Comparison of ENCODE assay signal across 30 cellular contexts in the genomic region with DNA sequence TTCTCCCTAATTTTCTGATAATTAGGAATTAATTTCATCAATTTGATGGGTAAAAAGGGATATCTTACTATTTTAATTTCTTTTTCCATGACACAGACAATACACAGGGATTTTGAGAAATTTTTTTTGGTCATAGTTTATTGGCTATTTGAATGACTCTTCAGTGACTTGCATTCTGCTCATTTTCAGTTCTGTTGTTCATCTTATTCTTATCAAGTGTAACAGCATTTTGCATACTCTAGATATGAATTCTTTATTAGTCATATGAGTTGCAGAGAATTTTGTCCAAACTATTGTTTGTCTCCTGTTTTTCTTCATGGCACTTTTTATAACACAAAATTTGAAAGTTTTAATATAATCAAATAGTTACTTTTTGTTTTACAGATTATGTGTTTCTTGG. TPM values are rescaled to one million over a fixed set of nuclear protein-coding genes. Genes with fewer than 3 reads are reported as not detected.
DNase-seq lines count a peak whose midpoint lies in the region; ATAC-seq, FAIRE-seq and TF ChIP-seq lines count a peak whose summit lies in the region.
"Had no signal": no experiment of that assay in that cellular context is flagged by ENCODE, and none has a peak within 500 bp of the region (broad histone marks: within the 10 kb centered on the region; RNA-seq: fewer than 3 reads in every experiment).

No MANE protein-coding gene starts in this region.

- peak; percentile 34 to 62 for ATAC-seq in activated naive CD4-positive, alpha-beta T cell treated with anti-CD3 and anti-CD28 coated beads, Interleukin-2, amount 50 U/mL, for 72 hours
- ATAC-seq in PC-3: no peak
- 0 out of 3 replicates have a peak, but pooled peaks have one; percentile 16 for ATAC-seq in K562
- no peak for ATAC-seq in HG02981 (IDR thresholded peaks at IDR 0.05; ENCODE audit: unreplicated experiment)
- no peak for ATAC-seq in sciatic nerve
- ATAC-seq: effector memory CD8-positive, alpha-beta T cell; HepG2; left cardiac atrium; right cardiac atrium; stimulated activated memory B cell treated with anti-CD40 and anti-IgM and Interleukin-4, amounts not matched to agents 10 μg/mL and 1 μg/mL and 100 μg/mL, for 72 hours had no signal

- no peaks in the 10 kb centered on the region for H3K9me1 ChIP-seq in K562 (ENCODE audit: control insufficient read depth, insufficient read depth, low read length)

- DNase-seq in activated naive CD4-positive, alpha-beta T cell treated with anti-CD3 and anti-CD28 coated beads, Interleukin-2, amount 50 U/mL, for 72 hours (ENCODE audit: low spot score in 2 of 2): no peak
- DNase-seq in activated naive CD4-positive, alpha-beta T cell treated with anti-CD3 and anti-CD28 coated beads for 36 hours: no peak
- DNase-seq in PC-3: peak; percentile 27
- peak in 3 of 4 experiments; percentile 19 to 24 (median 20) for DNase-seq in K562 (ENCODE audit: extremely low read depth in 1 of 4, low spot score in 3 of 4)
- no peak for DNase-seq in DMS 273 (lab: John Stamatoyannopoulos, UW; ENCODE audit: unreplicated experiment)
- DNase-seq in sciatic nerve (ENCODE audit: low spot score): no peak
- no peak for DNase-seq in HT-29 (ENCODE audit: low spot score)
- DNase-seq: activated CD4-positive, alpha-beta T cell treated with anti-CD3 and anti-CD28 coated beads, Interleukin-2, amount 10 ng/mL, durations not matched to agents 24 days and 14 days; activated naive CD8-positive, alpha-beta T cell treated with anti-CD3 and anti-CD28 coated beads for 36 hours; COR-L47; cortex of kidney; effector memory CD8-positive, alpha-beta T cell; left cardiac atrium; NCI-H146; NCI-H510A; posterior cingulate gyrus; right cardiac atrium; stimulated activated CD4-positive, alpha-beta T cell treated with anti-CD3 and anti-CD28 coated beads, Interleukin-4, amount 100 ng/mL, for 24 hours had no signal

- no peaks in the 10 kb centered on the region for H3F3A ChIP-seq in PC-3 (ENCODE audit: low read length, unreplicated experiment)

- H3K4me3 Mint-ChIP-seq in activated naive CD4-positive, alpha-beta T cell treated with anti-CD3 and anti-CD28 coated beads for 36 hours: no peak overlapping the region
- H3K4me3 Mint-ChIP-seq: activated CD4-positive, alpha-beta T cell treated with anti-CD3 and anti-CD28 coated beads, Interleukin-2, amount 10 ng/mL, durations not matched to agents 24 days and 14 days; activated naive CD8-positive, alpha-beta T cell treated with anti-CD3 and anti-CD28 coated beads for 36 hours; activated T-helper 1 cell treated with anti-CD3 and anti-CD28 coated beads, Interleukin-12 subunit alpha, Interleukin-12 subunit beta, Interleukin-2, Interleukin-4 antibody, amounts not matched to agents 30 ng/mL and 10 ng/mL and 1 ng/mL, durations not matched to agents 14 hours and 24 hours and 36 hours; memory B cell; neural progenitor cell; stimulated activated memory B cell treated with anti-CD40 and anti-IgM and Interleukin-4, amounts not matched to agents 10 μg/mL and 1 μg/mL and 100 μg/mL, for 72 hours had no signal

- no peaks in the 10 kb centered on the region for H3K9me3 ChIP-seq in PC-3 (ENCODE audit: low read length)
- no peaks in the 10 kb centered on the region for H3K9me3 ChIP-seq in K562 (replicated peaks; ENCODE audit: control insufficient read depth, insufficient read depth, low read depth, low read length)
- H3K9me3 ChIP-seq: ascending aorta had no signal

- FAIRE-seq in K562 (lab: Jason Lieb, UNC): no peak
- FAIRE-seq: GM12892, H1, HepG2, TTC549 had no signal

- peaks cover 77% of the 10 kb centered on the region for H3K4me1 Mint-ChIP-seq in activated naive CD4-positive, alpha-beta T cell treated with anti-CD3 and anti-CD28 coated beads for 36 hours (ENCODE audit: low read depth)
- H3K4me1 Mint-ChIP-seq: neural progenitor cell had no signal

- H3K36me3 ChIP-seq in PC-3 (ENCODE audit: low read depth, low read length): no peaks in the 10 kb centered on the region
- no peaks in the 10 kb centered on the region for H3K36me3 ChIP-seq in K562 (ENCODE audit: control insufficient read depth, insufficient read depth, low read length)
- H3K36me3 ChIP-seq: ascending aorta, neural progenitor cell had no signal

- H3K27ac Mint-ChIP-seq in activated naive CD4-positive, alpha-beta T cell treated with anti-CD3 and anti-CD28 coated beads, Interleukin-2, amount 50 U/mL, for 72 hours: no peak overlapping the region
- H3K27ac Mint-ChIP-seq in activated naive CD4-positive, alpha-beta T cell treated with anti-CD3 and anti-CD28 coated beads for 36 hours: no peak overlapping the region
- H3K27ac Mint-ChIP-seq: activated CD4-positive, alpha-beta T cell treated with anti-CD3 and anti-CD28 coated beads, Interleukin-2, amount 10 ng/mL, durations not matched to agents 24 days and 14 days; activated naive CD8-positive, alpha-beta T cell treated with anti-CD3 and anti-CD28 coated beads for 36 hours; activated T-helper 1 cell treated with anti-CD3 and anti-CD28 coated beads, Interleukin-12 subunit alpha, Interleukin-12 subunit beta, Interleukin-2, Interleukin-4 antibody, amounts not matched to agents 30 ng/mL and 10 ng/mL and 1 ng/mL, durations not matched to agents 14 hours and 24 hours and 36 hours; memory B cell; neural progenitor cell; stimulated activated memory B cell treated with anti-CD40 and anti-IgM and Interleukin-4, amounts not matched to agents 10 μg/mL and 1 μg/mL and 100 μg/mL, for 72 hours had no signal

- intact Hi-C loops in activated naive CD4-positive, alpha-beta T cell treated with anti-CD3 and anti-CD28 coated beads for 36 hours (cut with micrococcal nuclease): loop anchor here (1.0 kb wide), 1 partner anchor 9 kb away; no protein-coding TSS in a partner anchor
- intact Hi-C loops in PC-3 (cut with micrococcal nuclease) (no loop called here), K562 (cut with micrococcal nuclease) (no loop called here), sciatic nerve (cut with DNase I) (no loop called here)

- H3K27ac ChIP-seq in PC-3 (ENCODE audit: low read length) (no peak overlapping the region), K562 (ENCODE audit: extremely low read depth, low read depth, low read length) (peak overlapping the region; percentile 1; the same call in 1 of the 3 replicates)
- H3K27ac ChIP-seq: ascending aorta; BLaER1 treated with 17β-estradiol and CSF1 and Interleukin-3, amounts not matched to agents 10 nM and 100 nM; hepatocyte; neural progenitor cell had no signal

- H4K20me1 ChIP-seq in PC-3 (ENCODE audit: low read length) (peaks cover 29% of the 10 kb centered on the region), K562 (replicated peaks; ENCODE audit: control insufficient read depth, insufficient read depth, low read length) (no peaks in the 10 kb centered on the region)

- TF ChIP-seq CTCF in PC-3 (conservative IDR thresholded peaks at IDR 0.05; ENCODE audit: low read depth, low read length) (no peak), K562 (IDR thresholded peaks at IDR 0.05 in 2 of 3, conservative IDR thresholded peaks at IDR 0.05 in 1 of 3; ENCODE audit: insufficient read depth in 2 of 3, low read depth in 1 of 3, low read length in 3 of 3) (no peak)

- H3K4me1 ChIP-seq in PC-3 (ENCODE audit: insufficient read depth, low read length) (peaks cover 25% of the 10 kb centered on the region), K562 (replicated peaks in 1 of 2; ENCODE audit: control insufficient read depth in 2 of 2, insufficient read depth in 2 of 2, low read length in 2 of 2) (peaks cover 0 to 5% of the 10 kb centered on the region in 2 experiments; a peak in 2 of 5 replicates)

- H3K27me3 ChIP-seq in PC-3 (ENCODE audit: low read length) (no peaks in the 10 kb centered on the region), K562 (ENCODE audit: control insufficient read depth in 2 of 2, insufficient read depth in 2 of 2, low read length in 2 of 2) (no peaks in the 10 kb centered on the region)
- H3K27me3 ChIP-seq: ascending aorta; BLaER1 treated with 17β-estradiol and CSF1 and Interleukin-3, amounts not matched to agents 10 nM and 100 nM; hepatocyte; neural progenitor cell had no signal

- H3K9me2 ChIP-seq in PC-3 (replicated peaks; ENCODE audit: low read length): no peaks in the 10 kb centered on the region

- POLR2A ChIA-PET in PC-3 (lab: Charles Lee; ENCODE audit: unreplicated experiment) (no interaction called here), K562 (lab: Yijun Ruan, JAX) (interaction anchor here (0.9 kb wide), 1 partner anchor 14 kb away, joined by 3 read pairs; no protein-coding TSS in a partner anchor)

- CTCF ChIA-PET in activated naive CD4-positive, alpha-beta T cell treated with anti-CD3 and anti-CD28 coated beads for 36 hours (lab: Charles Lee): no interaction called here
- CTCF ChIA-PET in PC-3 (lab: Charles Lee) (no interaction called here), K562 (lab: Yijun Ruan, JAX; ENCODE audit: low intra/inter-chr PET ratio) (no interaction called here)

- H3K9ac ChIP-seq in PC-3 (ENCODE audit: low read length) (no peak overlapping the region), K562 (ENCODE audit: insufficient read depth in 1 of 2, low read depth in 2 of 2, low read length in 2 of 2) (no peak overlapping the region)
- H3K9ac ChIP-seq: BLaER1 treated with 17β-estradiol and CSF1 and Interleukin-3, amounts not matched to agents 10 nM and 100 nM; neural progenitor cell had no signal

- peaks cover 0 to 5% of the 10 kb centered on the region in 2 donors for H3K9me3 Mint-ChIP-seq in activated naive CD4-positive, alpha-beta T cell treated with anti-CD3 and anti-CD28 coated beads, Interleukin-2, amount 50 U/mL, for 72 hours
- peaks cover 4% of the 10 kb centered on the region for H3K9me3 Mint-ChIP-seq in activated naive CD4-positive, alpha-beta T cell treated with anti-CD3 and anti-CD28 coated beads for 36 hours
- H3K9me3 Mint-ChIP-seq: activated CD4-positive, alpha-beta T cell treated with anti-CD3 and anti-CD28 coated beads, Interleukin-2, amount 10 ng/mL, durations not matched to agents 24 days and 14 days; effector memory CD8-positive, alpha-beta T cell; memory B cell; stimulated activated memory B cell treated with anti-CD40 and anti-IgM and Interleukin-4, amounts not matched to agents 10 μg/mL and 1 μg/mL and 100 μg/mL, for 72 hours had no signal

- TF ChIP-seq RAD21 in K562 (CRISPR knock-in tag; conservative IDR thresholded peaks at IDR 0.05 in 1 of 2, IDR thresholded peaks at IDR 0.05 in 1 of 2): no peak

- H2AFZ ChIP-seq in PC-3 (ENCODE audit: low read length) (no peak overlapping the region), K562 (ENCODE audit: low read depth, low read length) (no peak overlapping the region)
- H2AFZ ChIP-seq: hepatocyte, neural progenitor cell had no signal

- BruUV-seq in PC-3 (replicated peaks; lab: Mats Ljungman, UMichigan) (no TSS peak), K562 (replicated peaks; lab: Mats Ljungman, UMichigan) (no TSS peak)

- H3K4me2 ChIP-seq in PC-3 (ENCODE audit: low read length) (0 out of 2 replicates have a peak overlapping the region, but pooled peaks have one; percentile 13), K562 (ENCODE audit: insufficient read depth, low read length) (no peak overlapping the region)
- H3K4me2 ChIP-seq: hepatocyte, neural progenitor cell had no signal

- H3K4me3 ChIP-seq in PC-3 (ENCODE audit: low read length): no peak overlapping the region
- no peak overlapping the region for H3K4me3 ChIP-seq in K562
- H3K4me3 ChIP-seq: ascending aorta; BLaER1 treated with 17β-estradiol and CSF1 and Interleukin-3, amounts not matched to agents 10 nM and 100 nM; hepatocyte; neural progenitor cell had no signal

- H3K79me2 ChIP-seq in PC-3 (ENCODE audit: low read length) (peaks cover 99% of the 10 kb centered on the region), K562 (ENCODE audit: control insufficient read depth, insufficient read depth, low read length) (peaks cover 100% of the 10 kb centered on the region)

- no peak for TF ChIP-seq POLR2A in K562 (conservative IDR thresholded peaks at IDR 0.05)

- H3K36me3 Mint-ChIP-seq in activated naive CD4-positive, alpha-beta T cell treated with anti-CD3 and anti-CD28 coated beads, Interleukin-2, amount 50 U/mL, for 72 hours: peaks cover 0 to 10% of the 10 kb centered on the region in 2 donors
- peaks cover 4% of the 10 kb centered on the region for H3K36me3 Mint-ChIP-seq in activated naive CD4-positive, alpha-beta T cell treated with anti-CD3 and anti-CD28 coated beads for 36 hours (ENCODE audit: low read depth)

- peak; percentile 35; the same call in 1 of the 2 replicates for TF ChIP-seq EP300 in K562 (IDR thresholded peaks at IDR 0.05; ENCODE audit: low read length)

- H3K27me3 Mint-ChIP-seq in activated naive CD4-positive, alpha-beta T cell treated with anti-CD3 and anti-CD28 coated beads for 36 hours (ENCODE audit: low read depth): no peaks in the 10 kb centered on the region
- H3K27me3 Mint-ChIP-seq: activated CD4-positive, alpha-beta T cell treated with anti-CD3 and anti-CD28 coated beads, Interleukin-2, amount 10 ng/mL, durations not matched to agents 24 days and 14 days; activated naive CD8-positive, alpha-beta T cell treated with anti-CD3 and anti-CD28 coated beads for 36 hours; effector memory CD8-positive, alpha-beta T cell; memory B cell; stimulated activated memory B cell treated with anti-CD40 and anti-IgM and Interleukin-4, amounts not matched to agents 10 μg/mL and 1 μg/mL and 100 μg/mL, for 72 hours had no signal

- in situ Hi-C loops in K562 (cut with MboI): no loop called here

RNA-seq across cellular contexts. Expression of gene MKLN1, which starts 41.7 kb away (rescaled TPM):
- total RNA-seq in activated naive CD4-positive, alpha-beta T cell treated with anti-CD3 and anti-CD28 coated beads, Interleukin-2, amount 50 U/mL, for 72 hours: 10 to 100 TPM; 48.9 to 54.2 TPM
- 10 to 100 TPM; 29.8 to 34.9 TPM for total RNA-seq in activated naive CD4-positive, alpha-beta T cell treated with anti-CD3 and anti-CD28 coated beads for 36 hours
- 15.3 and 16.3 TPM in 2 replicates for total RNA-seq in PC-3 (2014; rRNA removed)
- total RNA-seq in K562 (2011; cell fraction: chromatin; rRNA removed; ENCODE audit: low replicate concordance): 80.7 and 221 TPM in 2 replicates
- 23.3 and 38.8 TPM in 2 replicates for total RNA-seq in K562 (2011; cell fraction: nucleolus; rRNA removed)
- 104 and 220 TPM in 2 replicates for total RNA-seq in K562 (2011; cell fraction: nucleoplasm; rRNA removed)
- 19.4 and 19.8 TPM in 2 replicates for total RNA-seq in K562 (2014; rRNA removed)
- 61.2 and 71.7 TPM in 2 replicates for total RNA-seq in K562 (2014; rRNA removed; fragmentation: Illumina TruSeq; extraction: Trizol)
- 50.6 and 56.0 TPM in 2 replicates for total RNA-seq in K562 (2015; rRNA removed; fragmentation: Illumina TruSeq; extraction: Trizol)
- total RNA-seq in K562 (2021): 50.5 and 56.5 TPM in 2 replicates
- polyA plus RNA-seq in K562 (2011; rRNA removed): 80.4 and 84.7 TPM in 2 replicates
- polyA plus RNA-seq in K562 (2011; cell fraction: cytosol; rRNA removed): 21.2 and 44.7 TPM in 2 replicates
- polyA plus RNA-seq in K562 (2011; cell fraction: nucleus; rRNA removed): 65.4 and 98.1 TPM in 2 replicates
- polyA plus RNA-seq in K562 (2012): 25.1 and 29.8 TPM in 2 replicates
- 32.0 and 38.9 TPM in 2 replicates for polyA plus RNA-seq in K562 (2014; fragmentation: Illumina TruSeq; extraction: Trizol)
- 10 to 100 TPM; 27.0 to 68.8 TPM for polyA plus RNA-seq in K562 (2014; fragmentation: Nextera tagmentation; extraction: Ambion mirVana)
- polyA plus RNA-seq in K562 (2014; rRNA removed): 18.6 and 19.1 TPM in 2 replicates
- 282 and 370 TPM in 2 replicates for polyA minus RNA-seq in K562 (2011; rRNA and poly(A)+ RNA removed)
- polyA minus RNA-seq in K562 (2011; cell fraction: cytosol; rRNA and poly(A)+ RNA removed): 55.7 and 56.6 TPM in 2 replicates
- 62.1 and 148 TPM in 2 replicates for polyA minus RNA-seq in K562 (2011; cell fraction: nucleus; rRNA and poly(A)+ RNA removed)
- 110 TPM for total RNA-seq in sciatic nerve
- total RNA-seq in HT-29 (2014; rRNA removed; shearing (Covaris generic)): 11.2 and 12.1 TPM in 2 replicates

Comparison
In these comparisons a context has a peak if more than half of its experiments do, and no peak if none do; other contexts are left out.
1. ATAC-seq: peak in activated naive CD4-positive, alpha-beta T cell treated with anti-CD3 and anti-CD28 coated beads, Interleukin-2, amount 50 U/mL, for 72 hours (2 of 2) and K562 (single experiment); none in PC-3 (single experiment), HG02981 (single experiment) and sciatic nerve (single experiment).
2. DNase-seq: peak in PC-3 (single experiment) and K562 (3 of 4); none in activated naive CD4-positive, alpha-beta T cell treated with anti-CD3 and anti-CD28 coated beads, Interleukin-2, amount 50 U/mL, for 72 hours (0 of 2), activated naive CD4-positive, alpha-beta T cell treated with anti-CD3 and anti-CD28 coated beads for 36 hours (single experiment), DMS 273 (single experiment), sciatic nerve (single experiment) and HT-29 (single experiment).